In the genomic region with DNA sequence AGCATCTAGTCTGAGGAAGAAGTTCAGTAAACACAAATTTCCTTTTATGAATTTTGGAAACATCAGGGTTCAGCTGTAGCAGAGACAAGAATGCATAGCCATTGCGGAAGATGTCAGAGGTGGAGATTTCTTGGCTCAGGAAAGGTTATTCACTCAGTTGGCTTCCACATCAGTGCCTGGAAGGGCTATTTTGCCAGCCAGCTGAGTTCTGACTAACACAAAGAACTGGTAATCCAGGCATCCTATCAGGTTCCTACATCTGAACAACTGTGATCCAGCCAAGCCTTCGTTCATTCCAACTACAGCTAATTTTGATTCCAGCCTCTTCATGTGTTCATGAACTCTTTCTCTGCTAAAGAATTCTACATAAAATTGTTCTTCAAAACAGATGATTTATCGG, we compare ENCODE assay signal across 31 cellular contexts.
A peak's percentile ranks its signal among the peaks of the same experiment; 100 is the strongest.
DNase-seq lines count a peak whose midpoint lies in the region; ATAC-seq and TF ChIP-seq lines count a peak whose summit lies in the region.
"Had no signal": no experiment of that assay in that cellular context is flagged by ENCODE, and none has a peak within 500 bp of the region (broad histone marks: within the 10 kb centered on the region; RNA-seq: fewer than 3 reads in every experiment).

No MANE protein-coding gene starts in this region.

- 45 to 49% methylated on average over 3 of the region's 3 CpGs for WGBS in testis, 2 donors

- no peaks in the 10 kb centered on the region for H3K27me3 Mint-ChIP-seq in activated naive CD8-positive, alpha-beta T cell treated with anti-CD3 and anti-CD28 coated beads, Interleukin-2, amount 50 U/mL, for 24 hours
- H3K27me3 Mint-ChIP-seq: activated naive CD8-positive, alpha-beta T cell; activated T-cell treated with anti-CD3 and anti-CD28 coated beads, Interleukin-2, amount 50 U/mL, for 24 hours; dendritic cell treated with granulocyte-macrophage colony-stimulating factor and Interleukin-4, amounts not matched to agents 40 ng/mL and 50 ng/mL, for 4 days had no signal

- H3K27ac ChIP-seq in testis (peak overlapping the region in 1 of 2 donors; percentile 30), WERI-Rb-1 (no peak overlapping the region)
- H3K27ac ChIP-seq: BLaER1 treated with 17β-estradiol and CSF1 and Interleukin-3, amounts not matched to agents 10 nM and 100 nM; parathyroid adenoma; PC-9; thoracic aorta had no signal

- no peak overlapping the region for H3K27ac Mint-ChIP-seq in activated naive CD8-positive, alpha-beta T cell treated with anti-CD3 and anti-CD28 coated beads, Interleukin-2, amount 50 U/mL, for 24 hours
- H3K27ac Mint-ChIP-seq: activated naive CD8-positive, alpha-beta T cell; activated T-cell treated with anti-CD3 and anti-CD28 coated beads, Interleukin-2, amount 50 U/mL, for 24 hours; dendritic cell treated with granulocyte-macrophage colony-stimulating factor and Interleukin-4, amounts not matched to agents 40 ng/mL and 50 ng/mL, for 4 days; T-helper 1 cell treated with Interleukin-12 subunit alpha and Interleukin-12 subunit beta and Interleukin-4 antibody, amounts not matched to agents 30 μg/mL and 1 μg/mL, for 36 hours had no signal

- no peaks in the 10 kb centered on the region for H3K27me3 ChIP-seq in MG63
- no peaks in the 10 kb centered on the region for H3K27me3 ChIP-seq in testis
- no peaks in the 10 kb centered on the region for H3K27me3 ChIP-seq in WERI-Rb-1 (ENCODE audit: insufficient read depth, low read depth, severe bottlenecking)
- H3K27me3 ChIP-seq: BLaER1 treated with 17β-estradiol and CSF1 and Interleukin-3, amounts not matched to agents 10 nM and 100 nM had no signal

- intact Hi-C loops in testis (cut with DNase I; ENCODE audit: low total_unique reads) = no loop called here

- peak; percentile 33 for DNase-seq in GM04503 (ENCODE audit: low read depth)
- peak; percentile 7 for DNase-seq in MG63
- peak; percentile 35 for DNase-seq in fibroblast of the aortic adventitia (ENCODE audit: low read depth)
- DNase-seq in testis = peak; percentile 27
- DNase-seq in WERI-Rb-1 = no peak
- no peak for DNase-seq in activated naive CD8-positive, alpha-beta T cell treated with anti-CD3 and anti-CD28 coated beads, Interleukin-2, amount 50 U/mL, for 24 hours
- DNase-seq: activated CD4-positive, CD25-positive, alpha-beta regulatory T cell; activated effector memory CD4-positive, alpha-beta T cell treated with anti-CD3 and anti-CD28 coated beads, Interleukin-2, amount 50 U/mL, for 16 hours; activated T-cell treated with anti-CD3 and anti-CD28 coated beads, Interleukin-2, amount 50 U/mL, for 24 hours; central memory CD4-positive, alpha-beta T cell; hippocampal formation; KBM-7; mammary epithelial cell; NCI-H1436; NCI-H2081; NCI-H226; NCI-H526 treated with DMSO at 0.1 percent for 48 hours; NK-92 treated with Interleukin-12 subunit alpha and Interleukin-12 subunit beta, amount 100 ng/mL, for 24 hours; PC-9; retina; Right ventricle myocardium superior; stimulated activated naive CD8-positive, alpha-beta T cell treated with anti-CD3 and anti-CD28 coated beads, Interleukin-15, Interleukin-2, amounts not matched to agents 100 U/mL and 50 U/mL, for 24 hours had no signal

- no peak for TF ChIP-seq POLR2A in testis (IDR thresholded peaks at IDR 0.05)

- ATAC-seq in HG02973 (IDR thresholded peaks at IDR 0.05; ENCODE audit: unreplicated experiment) = no peak
- no peak for ATAC-seq in activated naive CD8-positive, alpha-beta T cell treated with anti-CD3 and anti-CD28 coated beads, Interleukin-2, amount 50 U/mL, for 24 hours
- ATAC-seq: SK-N-SH treated with all-trans-retinoic acid at 6 μM for 48 hours; stimulated activated naive CD8-positive, alpha-beta T cell treated with anti-CD3 and anti-CD28 coated beads, Interleukin-15, Interleukin-2, amounts not matched to agents 100 U/mL and 50 U/mL, for 24 hours had no signal

- no peaks in the 10 kb centered on the region for H3K36me3 ChIP-seq in MG63
- H3K36me3 ChIP-seq in testis (ENCODE audit: low read depth, missing control alignments) = no peaks in the 10 kb centered on the region
- no peaks in the 10 kb centered on the region for H3K36me3 ChIP-seq in WERI-Rb-1
- H3K36me3 ChIP-seq: BLaER1 treated with 17β-estradiol and CSF1 and Interleukin-3, amounts not matched to agents 10 nM and 100 nM; thoracic aorta had no signal

- no peaks in the 10 kb centered on the region for H3K4me1 ChIP-seq in testis
- H3K4me1 ChIP-seq: BLaER1 treated with 17β-estradiol and CSF1 and Interleukin-3, amounts not matched to agents 10 nM and 100 nM; parathyroid adenoma had no signal

- no peaks in the 10 kb centered on the region for H3K9me3 ChIP-seq in MG63
- H3K9me3 ChIP-seq in testis = no peaks in the 10 kb centered on the region
- no peaks in the 10 kb centered on the region for H3K9me3 ChIP-seq in WERI-Rb-1 (ENCODE audit: severe bottlenecking)
- H3K9me3 ChIP-seq: thoracic aorta had no signal

- H3K4me1 Mint-ChIP-seq in activated naive CD8-positive, alpha-beta T cell treated with anti-CD3 and anti-CD28 coated beads, Interleukin-2, amount 50 U/mL, for 24 hours = no peaks in the 10 kb centered on the region

- no peak overlapping the region for H3K4me3 ChIP-seq in MG63
- H3K4me3 ChIP-seq in fibroblast of the aortic adventitia (ENCODE audit: low read depth, low read length) = no peak overlapping the region
- no peak overlapping the region for H3K4me3 ChIP-seq in testis
- no peak overlapping the region for H3K4me3 ChIP-seq in WERI-Rb-1 (ENCODE audit: low read depth, low read length)
- H3K4me3 ChIP-seq: BLaER1 treated with 17β-estradiol and CSF1 and Interleukin-3, amounts not matched to agents 10 nM and 100 nM; PC-9; smooth muscle cell; thoracic aorta had no signal

- H3K36me3 Mint-ChIP-seq in activated naive CD8-positive, alpha-beta T cell treated with anti-CD3 and anti-CD28 coated beads, Interleukin-2, amount 50 U/mL, for 24 hours (ENCODE audit: low read depth) = no peaks in the 10 kb centered on the region
- H3K36me3 Mint-ChIP-seq: activated naive CD8-positive, alpha-beta T cell had no signal

- no peak for TF ChIP-seq CTCF in fibroblast of the aortic adventitia (IDR thresholded peaks at IDR 0.05; ENCODE audit: insufficient read depth, low read length)
- TF ChIP-seq CTCF in testis (IDR thresholded peaks at IDR 0.05) = no peak
- no peak for TF ChIP-seq CTCF in WERI-Rb-1 (IDR thresholded peaks at IDR 0.05; ENCODE audit: low read depth, low read length)

- no peak overlapping the region for H3K4me3 Mint-ChIP-seq in activated naive CD8-positive, alpha-beta T cell treated with anti-CD3 and anti-CD28 coated beads, Interleukin-2, amount 50 U/mL, for 24 hours
- H3K4me3 Mint-ChIP-seq: activated naive CD8-positive, alpha-beta T cell; activated T-cell treated with anti-CD3 and anti-CD28 coated beads, Interleukin-2, amount 50 U/mL, for 24 hours; dendritic cell treated with granulocyte-macrophage colony-stimulating factor and Interleukin-4, amounts not matched to agents 40 ng/mL and 50 ng/mL, for 4 days; T-helper 1 cell treated with Interleukin-12 subunit alpha and Interleukin-12 subunit beta and Interleukin-4 antibody, amounts not matched to agents 30 μg/mL and 1 μg/mL, for 36 hours had no signal

- H3K9me3 Mint-ChIP-seq in activated naive CD8-positive, alpha-beta T cell treated with anti-CD3 and anti-CD28 coated beads, Interleukin-2, amount 50 U/mL, for 24 hours = peaks cover 15% of the 10 kb centered on the region

Comparison
In these comparisons a context has a peak if more than half of its experiments do, and no peak if none do; other contexts are left out.
1. DNase-seq: peak in GM04503 (single experiment), MG63 (single experiment), fibroblast of the aortic adventitia (single experiment) and testis (single experiment); none in WERI-Rb-1 (single experiment) and activated naive CD8-positive, alpha-beta T cell treated with anti-CD3 and anti-CD28 coated beads, Interleukin-2, amount 50 U/mL, for 24 hours (single experiment).